Comparison of ENCODE assay signal across 10 cellular contexts in genomic region chr1:232951605-232952004, GRCh38. TPM values are rescaled to one million over a fixed set of nuclear protein-coding genes. Genes with fewer than 3 reads are reported as not detected.
DNase-seq lines count a peak whose midpoint lies in the region; ATAC-seq and TF ChIP-seq lines count a peak whose summit lies in the region.
"Had no signal": no experiment of that assay in that cellular context is flagged by ENCODE, and none has a peak within 500 bp of the region (broad histone marks: within the 10 kb centered on the region; RNA-seq: fewer than 3 reads in every experiment).

No MANE protein-coding gene starts in this region.

- DNase-seq in PC-9 (no peak), epithelial cell of proximal tubule (ENCODE audit: low read depth) (no peak), trophoblast cell (no peak), head of caudate nucleus (no peak), KBM-7 (no peak)
- DNase-seq: retina had no signal

- H4K91ac ChIP-seq in trophoblast cell (ENCODE audit: low read depth, low read length): no peak overlapping the region

- H3K4me2 ChIP-seq in PC-9: peak overlapping the region; percentile 85
- H3K4me2 ChIP-seq in trophoblast cell (ENCODE audit: low read length): peak overlapping the region; percentile 87

- H3K79me2 ChIP-seq in PC-9 (ENCODE audit: low read depth): peaks cover 42% of the 10 kb centered on the region
- peaks cover 5% of the 10 kb centered on the region for H3K79me2 ChIP-seq in trophoblast cell (ENCODE audit: control insufficient read depth, insufficient read depth, low read length, poor library complexity)

- H3K9ac ChIP-seq in trophoblast cell (ENCODE audit: low read length): no peak overlapping the region

- no peak overlapping the region for H2BK12ac ChIP-seq in trophoblast cell (ENCODE audit: low read length)

- ATAC-seq in GM18861 (IDR thresholded peaks at IDR 0.05; ENCODE audit: unreplicated experiment) (no peak), GM19324 (IDR thresholded peaks at IDR 0.05; ENCODE audit: low FRiP score, unreplicated experiment) (no peak)

- H2AFZ ChIP-seq in PC-9 (0 out of 2 replicates have a peak overlapping the region, but pooled peaks have one; percentile 99), trophoblast cell (ENCODE audit: insufficient read depth, low read length, poor library complexity) (no peak overlapping the region)

- H3K79me1 ChIP-seq in trophoblast cell (ENCODE audit: low read length): peaks cover 8% of the 10 kb centered on the region

- peaks cover 14% of the 10 kb centered on the region for H3K4me1 ChIP-seq in PC-9 (replicated peaks; ENCODE audit: insufficient read depth)
- H3K4me1 ChIP-seq in trophoblast cell (ENCODE audit: control insufficient read depth in 1 of 2, insufficient read depth in 2 of 2, low read length in 2 of 2): peaks cover 6 to 8% of the 10 kb centered on the region in 2 experiments

- WGBS in trophoblast cell (ENCODE audit: extremely low coverage, insufficient coverage, insufficient read length): no CpG with 5 or more reads among the region's 1 CpG

- no peaks in the 10 kb centered on the region for H3K9me3 ChIP-seq in PC-9 (ENCODE audit: insufficient read depth, low read depth)
- H3K9me3 ChIP-seq in trophoblast cell (ENCODE audit: insufficient read depth, low read depth, low read length): no peaks in the 10 kb centered on the region
- H3K9me3 ChIP-seq: SJCRH30 had no signal

- no peak overlapping the region for H3K14ac ChIP-seq in trophoblast cell (ENCODE audit: low read length)

- POLR2A ChIA-PET in PC-9 (lab: Charles Lee; ENCODE audit: unreplicated experiment): no interaction called here

- H3K27me3 ChIP-seq in PC-9 (ENCODE audit: insufficient read depth, low read depth): no peaks in the 10 kb centered on the region
- no peaks in the 10 kb centered on the region for H3K27me3 ChIP-seq in trophoblast cell (ENCODE audit: insufficient read depth, low read length)
- H3K27me3 ChIP-seq: SJCRH30 had no signal

- H4K20me1 ChIP-seq in PC-9 (ENCODE audit: insufficient read depth): peaks cover 11% of the 10 kb centered on the region

- H3K4me3 ChIP-seq in GM08714 (ENCODE audit: low read length) (peak overlapping the region; percentile 92), PC-9 (peak overlapping the region; percentile 78; the same call in 1 of the 2 replicates), epithelial cell of proximal tubule (ENCODE audit: low read depth, low read length) (peak overlapping the region; percentile 94), trophoblast cell (ENCODE audit: low read depth, low read length) (no peak overlapping the region)

- CTCF ChIA-PET in PC-9 (lab: Charles Lee): no interaction called here

- in situ Hi-C loops in KBM-7 (cut with MboI; ENCODE audit: low pct_unique_long_range_greater_than_20kb, low sequenced_read_pairs): no loop called here

- H4K8ac ChIP-seq in trophoblast cell (ENCODE audit: low read depth, low read length): no peak overlapping the region

- no peak overlapping the region for H3K4ac ChIP-seq in trophoblast cell (ENCODE audit: low read depth, low read length)

- no peak overlapping the region for H3K18ac ChIP-seq in trophoblast cell (ENCODE audit: low read length)

- no peak overlapping the region for H2BK120ac ChIP-seq in trophoblast cell (ENCODE audit: insufficient read depth, low read length, poor library complexity)

- H4K12ac ChIP-seq in trophoblast cell (ENCODE audit: low read depth, low read length): no peak overlapping the region

- no peaks in the 10 kb centered on the region for H3F3A ChIP-seq in PC-9 (ENCODE audit: insufficient read depth, low read depth)

- intact Hi-C loops in PC-9 (cut with micrococcal nuclease; ENCODE audit: unreplicated experiment) (loop anchor here (2.0 kb wide), 1 partner anchor 31 kb away; no protein-coding TSS in a partner anchor), head of caudate nucleus (cut with DNase I) (loop anchor here (2.0 kb wide), 1 partner anchor 321 kb away; the partner anchor contains the start of gene SIPA1L2)

- H3K27ac ChIP-seq in PC-9 (no peak overlapping the region), trophoblast cell (ENCODE audit: low read depth, low read length) (no peak overlapping the region)
- H3K27ac ChIP-seq: SJCRH30 had no signal

- TF ChIP-seq CTCF in PC-9 (conservative IDR thresholded peaks at IDR 0.05) (no peak), epithelial cell of proximal tubule (conservative IDR thresholded peaks at IDR 0.05; ENCODE audit: low read depth, low read length) (no peak)

- no TSS peak for BruUV-seq in PC-9 (replicated peaks; lab: Mats Ljungman, UMichigan)

- H3K36me3 ChIP-seq in PC-9 (ENCODE audit: low read depth): 0 out of 2 replicates have a peak, but pooled peaks cover 7% of the 10 kb centered on the region
- no peaks in the 10 kb centered on the region for H3K36me3 ChIP-seq in trophoblast cell (ENCODE audit: control insufficient read depth in 1 of 2, insufficient read depth in 2 of 2, low read length in 2 of 2)
- H3K36me3 ChIP-seq: SJCRH30 had no signal

- no peak overlapping the region for H2BK5ac ChIP-seq in trophoblast cell (ENCODE audit: low read depth, low read length, poor library complexity)

- H3K23ac ChIP-seq in trophoblast cell (ENCODE audit: low read length): no peak overlapping the region

- H3K9me2 ChIP-seq in PC-9 (ENCODE audit: insufficient read depth): no peaks in the 10 kb centered on the region

- H2AK5ac ChIP-seq in trophoblast cell (ENCODE audit: low read length): no peak overlapping the region

RNA-seq across cellular contexts. Expression of gene NTPCR, which starts 1.2 kb away (rescaled TPM):
- total RNA-seq in PC-9 (2021): 45.3 and 55.6 TPM in 2 replicates
- 31.0 and 31.2 TPM in 2 replicates for total RNA-seq in epithelial cell of proximal tubule
- 28.8 and 32.4 TPM in 2 replicates for polyA plus RNA-seq in trophoblast cell (2013)
